ENCODE assay signal across 9 cellular contexts in the genomic region with DNA sequence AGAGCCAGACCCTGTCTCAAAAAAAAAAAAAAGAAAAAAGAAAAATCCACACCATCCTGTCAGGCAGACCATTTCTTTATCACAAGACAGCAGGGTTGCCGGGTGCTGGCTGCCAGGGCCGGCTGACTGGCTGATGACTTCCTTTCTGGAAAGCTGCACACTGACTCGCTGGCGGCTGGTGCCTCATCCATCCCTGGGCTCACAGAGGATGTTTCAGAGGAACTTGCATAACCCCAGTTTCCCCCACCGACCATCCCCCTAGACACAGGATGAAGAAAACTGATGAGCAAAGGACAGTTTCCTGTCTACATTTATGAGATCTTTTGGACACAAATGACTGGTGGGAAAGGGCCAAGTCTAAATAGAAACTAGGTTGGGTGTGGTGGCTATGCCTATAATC. TPM values are rescaled to one million over a fixed set of nuclear protein-coding genes. Genes with fewer than 3 reads are reported as not detected.
DNase-seq lines count a peak whose midpoint lies in the region; ATAC-seq and TF ChIP-seq lines count a peak whose summit lies in the region.
"Had no signal": no experiment of that assay in that cellular context is flagged by ENCODE, and none has a peak within 500 bp of the region (broad histone marks: within the 10 kb centered on the region; RNA-seq: fewer than 3 reads in every experiment).

No MANE protein-coding gene starts in this region.

- CTCF ChIA-PET in IMR-90 (lab: Yijun Ruan, JAX) = interaction anchor here (0.9 kb wide), 1 partner anchor 12 kb away, joined by 3 read pairs; no protein-coding TSS in a partner anchor

- no peaks in the 10 kb centered on the region for H3K79me1 ChIP-seq in IMR-90 (ENCODE audit: low read depth in 1 of 2, low read length in 2 of 2)

- peak overlapping the region; percentile 65 for H2AFZ ChIP-seq in IMR-90 (replicated peaks; ENCODE audit: low read length, poor library complexity)
- no peak overlapping the region for H2AFZ ChIP-seq in hepatocyte

- H3K36me3 ChIP-seq in IMR-90 (ENCODE audit: control insufficient read depth, insufficient read depth, low read length) (no peaks in the 10 kb centered on the region), hepatocyte (replicated peaks; ENCODE audit: insufficient read depth, low read depth) (no peaks in the 10 kb centered on the region)

- TF ChIP-seq CTCF in IMR-90 (conservative IDR thresholded peaks at IDR 0.05; ENCODE audit: low read depth, low read length) (no peak), hepatocyte (IDR thresholded peaks at IDR 0.05; ENCODE audit: poor library complexity) (no peak)

- no peak overlapping the region for H4K8ac ChIP-seq in IMR-90 (ENCODE audit: low read depth in 2 of 2, low read length in 2 of 2)

- no peaks in the 10 kb centered on the region for H3K27me3 Mint-ChIP-seq in activated naive CD8-positive, alpha-beta T cell treated with anti-CD3 and anti-CD28 coated beads for 36 hours

- no peak overlapping the region for H3K23ac ChIP-seq in IMR-90 (ENCODE audit: low read depth, low read length)

- H3K9ac ChIP-seq in IMR-90 (ENCODE audit: low read depth, low read length) = no peak overlapping the region

- no peak for TF ChIP-seq RAD21 in IMR-90 (IDR thresholded peaks at IDR 0.05; ENCODE audit: low read length)

- TF ChIP-seq POLR2A in IMR-90 (IDR thresholded peaks at IDR 0.05; ENCODE audit: low read depth, low read length) = no peak

- dilution Hi-C loops in IMR-90 (cut with HindIII; ENCODE audit: low sequenced_read_pairs, unreplicated experiment) = no loop called here

- no peak overlapping the region for H2BK5ac ChIP-seq in IMR-90 (ENCODE audit: low read depth, low read length, poor library complexity, severe bottlenecking)

- H3K4me3 Mint-ChIP-seq in activated naive CD8-positive, alpha-beta T cell treated with anti-CD3 and anti-CD28 coated beads for 36 hours = no peak overlapping the region

- H3K9me3 Mint-ChIP-seq in activated naive CD8-positive, alpha-beta T cell treated with anti-CD3 and anti-CD28 coated beads for 36 hours = no peaks in the 10 kb centered on the region

- H2AK5ac ChIP-seq in IMR-90 (ENCODE audit: low read depth, low read length) = no peak overlapping the region

- H3K18ac ChIP-seq in IMR-90 (ENCODE audit: low read depth, low read length) = no peak overlapping the region

- no peak overlapping the region for H2BK120ac ChIP-seq in IMR-90 (ENCODE audit: low read depth, low read length)

- H3K27me3 ChIP-seq in IMR-90 (ENCODE audit: control insufficient read depth, insufficient read depth, low read length) = peaks cover 4% of the 10 kb centered on the region
- H3K27me3 ChIP-seq in hepatocyte = no peaks in the 10 kb centered on the region

- H2BK20ac ChIP-seq in IMR-90 (ENCODE audit: low read depth, low read length) = no peak overlapping the region

- peaks cover 6% of the 10 kb centered on the region for H3K4me1 Mint-ChIP-seq in activated naive CD8-positive, alpha-beta T cell treated with anti-CD3 and anti-CD28 coated beads for 36 hours

- no peak overlapping the region for H3K4ac ChIP-seq in IMR-90 (ENCODE audit: low read depth, low read length)

- H3K9me2 ChIP-seq in hepatocyte (replicated peaks; ENCODE audit: insufficient read depth) = no peaks in the 10 kb centered on the region

- POLR2A ChIA-PET in IMR-90 (lab: Charles Lee; ENCODE audit: unreplicated experiment) = no interaction called here

- DNase-seq in A172 (ENCODE audit: low spot score) = peak; percentile 33
- DNase-seq in IMR-90 = peak; percentile 45
- DNase-seq in activated naive CD8-positive, alpha-beta T cell treated with anti-CD3 and anti-CD28 coated beads for 36 hours = peak; percentile 10
- peak; percentile 26 to 49 for DNase-seq in left colon
- DNase-seq in NCI-H2107 (lab: John Stamatoyannopoulos, UW) = no peak
- no peak for DNase-seq in hepatocyte (ENCODE audit: low spot score)
- DNase-seq: DMS 273 treated with DMSO at 0.1 percent for 48 hours had no signal

- H3K56ac ChIP-seq in IMR-90 (ENCODE audit: extremely low read depth, insufficient read depth, low read length) = no peak overlapping the region

- no CpG with 5 or more reads among the region's 5 CpGs for WGBS in IMR-90 (ENCODE audit: extremely low coverage in 2 of 2, insufficient read length in 1 of 2), 2 experiments
- WGBS in hepatocyte (ENCODE audit: low lambda C conversion rate, missing lambda C conversion rate) = 91% methylated on average over 5 of the region's 5 CpGs

- no peak overlapping the region for H3K14ac ChIP-seq in IMR-90 (replicated peaks; ENCODE audit: low read depth, low read length)

- no peak overlapping the region for H3K27ac ChIP-seq in IMR-90 (ENCODE audit: insufficient read depth, low read length)
- H3K27ac ChIP-seq in hepatocyte = no peak overlapping the region

- no peak overlapping the region for H4K5ac ChIP-seq in IMR-90 (ENCODE audit: low read depth, low read length)

- no peak overlapping the region for H3K27ac Mint-ChIP-seq in activated naive CD8-positive, alpha-beta T cell treated with anti-CD3 and anti-CD28 coated beads for 36 hours

- BruUV-seq in IMR-90 (replicated peaks; lab: Mats Ljungman, UMichigan) = no TSS peak

- peak; percentile 29; the same call in 1 of the 2 replicates for ATAC-seq in IMR-90 (ENCODE audit: low read depth)
- ATAC-seq in left colon = no peak
- ATAC-seq in HG03097 (IDR thresholded peaks at IDR 0.05; ENCODE audit: low FRiP score, unreplicated experiment) = no peak
- no peak for ATAC-seq in GM21360 (IDR thresholded peaks at IDR 0.05; ENCODE audit: unreplicated experiment)

- in situ Hi-C loops in IMR-90 (cut with MboI; ENCODE audit: low sequenced_read_pairs) = no loop called here

- no peaks in the 10 kb centered on the region for H3K79me2 ChIP-seq in hepatocyte

- H3K4me2 ChIP-seq in IMR-90 (ENCODE audit: low read depth, low read length) (no peak overlapping the region), hepatocyte (no peak overlapping the region)

- H3K4me1 ChIP-seq in IMR-90 (ENCODE audit: control insufficient read depth, insufficient read depth, low read length) = no peaks in the 10 kb centered on the region
- no peaks in the 10 kb centered on the region for H3K4me1 ChIP-seq in hepatocyte (ENCODE audit: insufficient read depth)

- H4K91ac ChIP-seq in IMR-90 (ENCODE audit: insufficient read depth, low read depth, low read length) = no peak overlapping the region

- H3K9me3 ChIP-seq in IMR-90 (ENCODE audit: control insufficient read depth, insufficient read depth, low read length) (no peaks in the 10 kb centered on the region), hepatocyte (ENCODE audit: low read depth) (no peaks in the 10 kb centered on the region)

- H2AK9ac ChIP-seq in IMR-90 (replicated peaks; ENCODE audit: low read depth, low read length, poor library complexity) = no peak overlapping the region

- no peak overlapping the region for H3K4me3 ChIP-seq in IMR-90 (ENCODE audit: insufficient read depth, low read depth, low read length)
- H3K4me3 ChIP-seq in hepatocyte = no peak overlapping the region

- peaks cover 21% of the 10 kb centered on the region for H3K36me3 Mint-ChIP-seq in activated naive CD8-positive, alpha-beta T cell treated with anti-CD3 and anti-CD28 coated beads for 36 hours

- H4K20me1 ChIP-seq in IMR-90 (ENCODE audit: insufficient read depth, low read length) (no peaks in the 10 kb centered on the region), hepatocyte (ENCODE audit: insufficient read depth, poor library complexity, severe bottlenecking) (no peaks in the 10 kb centered on the region)

- H2BK15ac ChIP-seq in IMR-90 (ENCODE audit: low read depth, low read length) = no peak overlapping the region

- intact Hi-C loops in IMR-90 (cut with micrococcal nuclease) (no loop called here), left colon (cut with DNase I, micrococcal nuclease) (no loop called here)

- H3K9me1 ChIP-seq in IMR-90 (ENCODE audit: insufficient read depth, low read length) = no peaks in the 10 kb centered on the region

TF ChIP-seq in IMR-90, 13 proteins besides CTCF, POLR2A, EP300 and RAD21 (continues in another document):
- TF ChIP-seq MAZ (IDR thresholded peaks at IDR 0.05; ENCODE audit: borderline replicate concordance, low read depth, low read length) = no peak
- TF ChIP-seq MXI1 (IDR thresholded peaks at IDR 0.05; ENCODE audit: borderline replicate concordance, low read depth, low read length) = no peak
- TF ChIP-seq BHLHE40 (IDR thresholded peaks at IDR 0.05; ENCODE audit: low read depth, low read length) = no peak
- no peak for TF ChIP-seq CEBPB (IDR thresholded peaks at IDR 0.05; ENCODE audit: low read depth, low read length)
- TF ChIP-seq RCOR1 (IDR thresholded peaks at IDR 0.05; ENCODE audit: insufficient replicate concordance, low read length) = no peak
- TF ChIP-seq, protein P1, sequence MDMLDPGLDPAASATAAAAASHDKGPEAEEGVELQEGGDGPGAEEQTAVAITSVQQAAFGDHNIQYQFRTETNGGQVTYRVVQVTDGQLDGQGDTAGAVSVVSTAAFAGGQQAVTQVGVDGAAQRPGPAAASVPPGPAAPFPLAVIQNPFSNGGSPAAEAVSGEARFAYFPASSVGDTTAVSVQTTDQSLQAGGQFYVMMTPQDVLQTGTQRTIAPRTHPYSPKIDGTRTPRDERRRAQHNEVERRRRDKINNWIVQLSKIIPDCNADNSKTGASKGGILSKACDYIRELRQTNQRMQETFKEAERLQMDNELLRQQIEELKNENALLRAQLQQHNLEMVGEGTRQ (IDR thresholded peaks at IDR 0.05; ENCODE audit: low read depth, low read length) = no peak
- TF ChIP-seq SMC3 (IDR thresholded peaks at IDR 0.05; ENCODE audit: low read depth, low read length) = no peak
- no peak for TF ChIP-seq NFE2L2 (IDR thresholded peaks at IDR 0.05; ENCODE audit: low read depth, low read length)
- TF ChIP-seq RFX5 (IDR thresholded peaks at IDR 0.05; ENCODE audit: low read depth, low read length) = no peak
- TF ChIP-seq FOS (IDR thresholded peaks at IDR 0.05; ENCODE audit: low read depth, low read length) = no peak

RNA-seq across cellular contexts. Expression of a gene that starts 14.1 kb away (rescaled TPM):
- 1.3 and 2.3 TPM in 2 replicates for total RNA-seq in A172 (2014; rRNA removed; shearing (Covaris generic))
- total RNA-seq in IMR-90 (2012; rRNA removed) (under 0.01 and 0.28 TPM in 2 replicates), left colon (10 to 100 TPM; 13.3 to 23.8 TPM), hepatocyte (1.7 and 3.7 TPM in 2 replicates)
- polyA plus RNA-seq in IMR-90 (2012; rRNA removed) (0.09 TPM in 2 replicates), hepatocyte (3.8 and 8.0 TPM in 2 replicates)
- polyA plus RNA-seq in IMR-90 (2012; cell fraction: cytosol; rRNA removed) = 0.03 and 0.05 TPM in 2 replicates
- 0.02 and 0.05 TPM in 2 replicates for polyA plus RNA-seq in IMR-90 (2012; cell fraction: nucleus; rRNA removed; ENCODE audit: low replicate concordance)
- total RNA-seq in activated naive CD8-positive, alpha-beta T cell treated with anti-CD3 and anti-CD28 coated beads for 36 hours = 1 to 10 TPM; 6.5 to 7.8 TPM

RNA-seq across cellular contexts. Expression of a gene that starts 36.0 kb away (rescaled TPM):
- 29.8 and 42.2 TPM in 2 replicates for total RNA-seq in A172 (2014; rRNA removed; shearing (Covaris generic))
- 7.3 and 8.9 TPM in 2 replicates for total RNA-seq in IMR-90 (2012; rRNA removed)
- polyA plus RNA-seq in IMR-90 (2012; rRNA removed) = 7.4 and 7.9 TPM in 2 replicates
- 3.7 TPM in 2 replicates for polyA plus RNA-seq in IMR-90 (2012; cell fraction: cytosol; rRNA removed)
- 1.1 and 3.2 TPM in 2 replicates for polyA plus RNA-seq in IMR-90 (2012; cell fraction: nucleus; rRNA removed; ENCODE audit: low replicate concordance)
- total RNA-seq in activated naive CD8-positive, alpha-beta T cell treated with anti-CD3 and anti-CD28 coated beads for 36 hours = 10 to 100 TPM; 24.8 to 25.1 TPM
- total RNA-seq in left colon = 10 to 100 TPM; 18.9 to 23.3 TPM
- total RNA-seq in hepatocyte = 13.4 and 15.3 TPM in 2 replicates
- 16.4 and 18.6 TPM in 2 replicates for polyA plus RNA-seq in hepatocyte

Comparison
In these comparisons a context has a peak if more than half of its experiments do, and no peak if none do; other contexts are left out.
1. DNase-seq: peak in A172 (single experiment), IMR-90 (single experiment), activated naive CD8-positive, alpha-beta T cell treated with anti-CD3 and anti-CD28 coated beads for 36 hours (single experiment) and left colon (2 of 2); none in NCI-H2107 (single experiment) and hepatocyte (single experiment).